ENCODE assay signal across 10 cellular contexts in the genomic region with DNA sequence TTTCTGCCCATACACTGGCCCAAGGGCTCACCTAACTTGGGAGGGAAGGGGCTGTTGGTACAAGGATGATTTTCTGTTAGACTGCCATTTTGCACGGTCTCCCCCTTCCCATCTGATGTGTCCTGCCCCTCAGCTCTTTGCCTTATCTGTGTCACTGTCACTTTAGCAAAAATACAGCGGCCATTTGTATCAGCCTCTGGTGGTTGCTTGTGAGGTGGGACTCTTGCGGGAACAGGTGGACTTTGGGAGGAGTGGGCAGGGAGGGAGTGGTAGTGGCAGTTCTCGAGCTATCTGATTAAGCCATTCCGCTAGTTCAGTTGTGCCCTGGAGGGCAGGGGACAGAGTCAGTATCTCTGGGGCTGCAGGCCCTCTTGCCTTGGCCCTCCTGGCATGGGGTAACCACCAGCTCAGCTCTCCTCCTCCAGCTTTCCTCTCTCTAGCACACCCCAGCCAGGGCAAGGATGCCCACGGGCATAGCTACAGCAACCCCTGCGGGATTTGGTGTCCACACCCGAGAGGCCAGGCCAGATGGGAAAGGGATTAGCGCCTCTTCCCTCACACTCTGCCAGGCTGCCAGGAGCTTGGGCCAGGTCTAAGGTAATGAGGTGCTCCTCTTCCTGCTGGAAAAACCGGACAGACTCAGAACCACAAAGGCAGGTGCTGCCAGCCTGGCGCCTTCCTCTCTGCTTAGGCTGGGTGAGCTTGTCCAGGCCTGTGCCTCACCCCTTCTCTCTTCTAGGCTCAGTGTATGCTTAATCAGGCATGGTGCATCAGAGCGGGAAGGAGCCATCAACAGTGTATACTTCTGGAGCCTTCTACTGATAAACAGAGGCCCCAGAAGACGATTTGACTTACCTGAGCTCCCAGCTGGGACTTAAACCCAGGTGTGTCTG. TPM values are rescaled to one million over a fixed set of nuclear protein-coding genes. Genes with fewer than 3 reads are reported as not detected.
DNase-seq lines count a peak whose midpoint lies in the region; ATAC-seq and TF ChIP-seq lines count a peak whose summit lies in the region.
"Had no signal": no experiment of that assay in that cellular context is flagged by ENCODE, and none has a peak within 500 bp of the region (broad histone marks: within the 10 kb centered on the region; RNA-seq: fewer than 3 reads in every experiment).

No MANE protein-coding gene starts in this region.

- H3K27ac ChIP-seq in right atrium auricular region: no peak overlapping the region
- peak overlapping the region; percentile 18; the same call in 1 of the 2 replicates for H3K27ac ChIP-seq in VCaP
- H3K27ac ChIP-seq in esophagus squamous epithelium: peak overlapping the region; percentile 74 to 86 (median 84)

- TF ChIP-seq POLR2A in esophagus squamous epithelium (IDR thresholded peaks at IDR 0.05): no peak

- H3K4me3 ChIP-seq in right atrium auricular region (no peak overlapping the region), esophagus squamous epithelium (peak overlapping the region in 1 of 4 donors; percentile 15)

- 39 to 51% methylated on average over 7 to 9 of the region's 13 CpGs for WGBS in esophagus squamous epithelium, 2 donors

- DNase-seq in Right ventricle myocardium superior (peak; percentile 34), right atrium auricular region (ENCODE audit: low spot score) (no peak), esophagus squamous epithelium (lab: John Stamatoyannopoulos, UW) (no peak), ureter (ENCODE audit: low spot score) (peak; percentile 77), H4 (ENCODE audit: low spot score) (no peak), mesenteric fat pad (ENCODE audit: low spot score) (no peak)
- DNase-seq: Caco-2, T-helper 9 cell had no signal

- intact Hi-C loops in Right ventricle myocardium superior (cut with DNase I): no loop called here
- intact Hi-C loops in esophagus squamous epithelium (cut with DNase I): no loop called here

- ATAC-seq in Right ventricle myocardium superior (ENCODE audit: poor library complexity) (no peak), GM21423 (IDR thresholded peaks at IDR 0.05; ENCODE audit: unreplicated experiment) (no peak)

- no peaks in the 10 kb centered on the region for H3K9me3 ChIP-seq in right atrium auricular region
- H3K9me3 ChIP-seq in esophagus squamous epithelium: no peaks in the 10 kb centered on the region
- H3K9me3 ChIP-seq: Caco-2 had no signal

- H3K4me1 ChIP-seq in right atrium auricular region (peaks cover 0 to 33% of the 10 kb centered on the region in 2 donors), esophagus squamous epithelium (peaks cover 46 to 97% (median 51%) of the 10 kb centered on the region in 3 donors)

- peaks cover 40% of the 10 kb centered on the region for H3K36me3 ChIP-seq in right atrium auricular region
- H3K36me3 ChIP-seq in esophagus squamous epithelium: peaks cover 28 to 65% (median 31%) of the 10 kb centered on the region in 3 donors

- TF ChIP-seq CTCF in right atrium auricular region (IDR thresholded peaks at IDR 0.05) (no peak), VCaP (conservative IDR thresholded peaks at IDR 0.05) (no peak), esophagus squamous epithelium (IDR thresholded peaks at IDR 0.05) (peak in 1 of 6 experiments; percentile 7)

- H3K27me3 ChIP-seq in right atrium auricular region (no peaks in the 10 kb centered on the region), esophagus squamous epithelium (no peaks in the 10 kb centered on the region)

RNA-seq across cellular contexts. Expression of a gene that starts 8.7 kb away (rescaled TPM):
- total RNA-seq in Right ventricle myocardium superior: 26.8 TPM
- total RNA-seq in right atrium auricular region: 10 to 100 TPM; 48.9 to 52.0 TPM
- total RNA-seq in esophagus squamous epithelium: 10 to 100 TPM; 18.9 to 35.4 (median 25.4) TPM
- total RNA-seq in ureter: 41.3 TPM
- total RNA-seq in H4 (2014; rRNA removed; shearing (Covaris generic)): 11.9 and 14.0 TPM in 2 replicates
- total RNA-seq in mesenteric fat pad: 40.3 TPM

RNA-seq across cellular contexts. Expression of a gene that starts 23.0 kb away (rescaled TPM):
- 30.6 TPM for total RNA-seq in Right ventricle myocardium superior
- 10 to 100 TPM; 19.8 to 26.8 TPM for total RNA-seq in right atrium auricular region
- 10 to 100 TPM; 12.9 to 39.3 (median 22.5) TPM for total RNA-seq in esophagus squamous epithelium
- total RNA-seq in ureter: 83.4 TPM
- 2.0 and 3.0 TPM in 2 replicates for total RNA-seq in H4 (2014; rRNA removed; shearing (Covaris generic))
- 79.4 TPM for total RNA-seq in mesenteric fat pad

RNA-seq across cellular contexts. Expression of a gene that starts 38.0 kb away (rescaled TPM):
- total RNA-seq in Right ventricle myocardium superior (35.9 TPM), right atrium auricular region (10 to 100 TPM; 33.4 to 60.2 TPM), esophagus squamous epithelium (10 to 100 TPM; 19.8 to 37.2 (median 24.0) TPM), ureter (144 TPM), mesenteric fat pad (105 TPM)
- 10.0 and 13.7 TPM in 2 replicates for total RNA-seq in H4 (2014; rRNA removed; shearing (Covaris generic))

RNA-seq across cellular contexts. Expression of a gene that starts 56.4 kb away (rescaled TPM):
- total RNA-seq in Right ventricle myocardium superior (0.11 TPM), right atrium auricular region (1 to 10 TPM in 1 of 2 donors, under 1 TPM in 1; 0.55 to 2.1 TPM), esophagus squamous epithelium (100 to 1,000 TPM in 1 of 4 donors, 10 to 100 TPM in 3; 39.8 to 112 (median 46.3) TPM), ureter (0.89 TPM), mesenteric fat pad (1.4 TPM)
- total RNA-seq in H4 (2014; rRNA removed; shearing (Covaris generic)): not detected in 2 replicates

Comparison
In these comparisons a context has a peak if more than half of its experiments do, and no peak if none do; other contexts are left out.
1. DNase-seq: peak in Right ventricle myocardium superior (single experiment) and ureter (single experiment); none in right atrium auricular region (single experiment), esophagus squamous epithelium (single experiment), H4 (single experiment) and mesenteric fat pad (single experiment).
2. H3K27ac ChIP-seq: peak in VCaP (single experiment) and esophagus squamous epithelium (4 of 4); none in right atrium auricular region (0 of 2).